ENCODE assay signal across 7 cellular contexts in the genomic region with DNA sequence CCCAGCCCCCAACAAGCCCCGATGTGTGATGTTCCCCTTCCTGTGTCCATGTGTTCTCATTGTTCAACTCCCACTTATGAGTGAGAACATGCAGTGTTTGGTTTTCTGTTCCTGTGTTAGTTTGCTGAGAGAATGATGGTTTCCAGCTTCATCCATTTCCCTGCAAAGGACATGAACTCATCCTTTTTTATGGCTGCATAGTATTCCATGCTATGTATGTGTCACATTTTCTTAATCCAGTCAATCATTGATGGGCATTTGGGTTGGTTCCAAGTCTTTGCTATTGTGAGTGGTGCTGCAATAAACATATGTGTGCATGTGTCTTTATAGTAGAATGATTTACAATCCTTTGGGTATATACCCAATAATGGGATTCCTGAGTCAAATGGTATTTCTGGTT. TPM values are rescaled to one million over a fixed set of nuclear protein-coding genes. Genes with fewer than 3 reads are reported as not detected.
DNase-seq lines count a peak whose midpoint lies in the region; ATAC-seq, FAIRE-seq and TF ChIP-seq lines count a peak whose summit lies in the region.
"Not testable (repeated sequence)": the region's sequence is repeated elsewhere in the genome, so short reads cannot be mapped to it uniquely, and the experiment has no call there.

No MANE protein-coding gene starts in this region.

- not testable (repeated sequence) for H3K27ac ChIP-seq in HEK293 (ENCODE audit: extremely low read depth, low read depth, low read length); K562 (ENCODE audit: extremely low read depth, low read depth, low read length); HepG2 (ENCODE audit: extremely low read length, insufficient read depth, low read length)

- H3K36me3 ChIP-seq in HEK293 (ENCODE audit: control insufficient read depth in 2 of 2, insufficient read depth in 1 of 2, low read length in 2 of 2) (peaks cover 0 to 31% of the 10 kb centered on the region in 2 experiments; a peak in 2 of 3 replicates), K562 (ENCODE audit: control insufficient read depth, insufficient read depth, low read length) (peaks cover 35% of the 10 kb centered on the region), HepG2 (replicated peaks in 1 of 2; ENCODE audit: control insufficient read depth in 1 of 2, insufficient read depth in 2 of 2, low read length in 2 of 2) (peaks cover 4 to 10% of the 10 kb centered on the region in 2 experiments; a peak in 2 of 5 replicates)

- H3K4me3 ChIP-seq in HEK293 (ENCODE audit: low read depth, low read length); K562; HepG2 (replicated peaks in 1 of 3; ENCODE audit: insufficient read depth in 1 of 3, low read depth in 2 of 3, low read length in 3 of 3): not testable (repeated sequence)

- not testable (repeated sequence) for H3K27me3 Mint-ChIP-seq in activated naive CD8-positive, alpha-beta T cell treated with anti-CD3 and anti-CD28 coated beads, Interleukin-2, amount 10 ng/mL, durations not matched to agents 7 days and 5 days; memory B cell; stimulated activated naive B cell treated with anti-CD40 and anti-IgM and Interleukin-4, amounts not matched to agents 10 μg/mL and 1 μg/mL and 100 μg/mL, for 72 hours

- H3K4me1 ChIP-seq in HEK293 (ENCODE audit: control insufficient read depth, insufficient read depth, low read length); K562 (replicated peaks in 1 of 2; ENCODE audit: control insufficient read depth in 2 of 2, insufficient read depth in 2 of 2, low read length in 2 of 2); HepG2 (ENCODE audit: insufficient read depth, low read length): not testable (repeated sequence)

- not testable (repeated sequence) for TF ChIP-seq CTCF in HEK293 (tag by site-specific recombination; IDR thresholded peaks at IDR 0.05); K562 (IDR thresholded peaks at IDR 0.05 in 2 of 3, conservative IDR thresholded peaks at IDR 0.05 in 1 of 3; ENCODE audit: insufficient read depth in 2 of 3, low read depth in 1 of 3, low read length in 3 of 3); HepG2 (CRISPR knock-in tag; IDR thresholded peaks at IDR 0.05)

- H3K27me3 ChIP-seq in K562 (ENCODE audit: control insufficient read depth in 2 of 2, insufficient read depth in 2 of 2, low read length in 2 of 2); HepG2 (ENCODE audit: control insufficient read depth in 1 of 2, insufficient read depth in 2 of 2, low read length in 2 of 2): not testable (repeated sequence)

- BruUV-seq in K562 (replicated peaks; lab: Mats Ljungman, UMichigan); HepG2 (replicated peaks; lab: Mats Ljungman, UMichigan): not testable (repeated sequence)

- CTCF ChIA-PET in HEK293 (lab: Yijun Ruan, JAX); K562 (lab: Yijun Ruan, JAX; ENCODE audit: low intra/inter-chr PET ratio); HepG2 (lab: Yijun Ruan, JAX; ENCODE audit: low intra/inter-chr PET ratio, low total read pairs): not testable (repeated sequence)

- ATAC-seq in activated naive CD8-positive, alpha-beta T cell treated with anti-CD3 and anti-CD28 coated beads, Interleukin-2, amount 10 ng/mL, durations not matched to agents 7 days and 5 days (ENCODE audit: low read depth); K562; HepG2; memory B cell (ENCODE audit: low read depth); stimulated activated effector memory CD8-positive, alpha-beta T cell treated with anti-CD3 and anti-CD28 coated beads, Interleukin-12 subunit alpha, Interleukin-12 subunit beta, amount 100 ng/mL, for 72 hours; stimulated activated naive B cell treated with anti-CD40 and anti-IgM and Interleukin-4, amounts not matched to agents 10 μg/mL and 1 μg/mL and 100 μg/mL, for 72 hours (replicated peaks): not testable (repeated sequence)

- WGBS in K562 (ENCODE audit: insufficient coverage, low coverage, missing lambda C conversion rate): 100% methylated on average over 1 of the region's 1 CpG
- 100% methylated on average over 1 of the region's 1 CpG for WGBS in HepG2 (ENCODE audit: low lambda C conversion rate)

- not testable (repeated sequence) for H3K9ac ChIP-seq in K562 (ENCODE audit: insufficient read depth in 1 of 2, low read depth in 2 of 2, low read length in 2 of 2); HepG2 (ENCODE audit: insufficient read depth, low read depth, low read length)

- peaks cover 36% of the 10 kb centered on the region for H3K36me3 Mint-ChIP-seq in activated naive CD8-positive, alpha-beta T cell treated with anti-CD3 and anti-CD28 coated beads, Interleukin-2, amount 10 ng/mL, durations not matched to agents 7 days and 5 days
- H3K36me3 Mint-ChIP-seq in memory B cell: peaks cover 23% of the 10 kb centered on the region
- H3K36me3 Mint-ChIP-seq in stimulated activated effector memory CD8-positive, alpha-beta T cell treated with anti-CD3 and anti-CD28 coated beads, Interleukin-12 subunit alpha, Interleukin-12 subunit beta, amount 100 ng/mL, for 72 hours: peaks cover 34% of the 10 kb centered on the region
- H3K36me3 Mint-ChIP-seq in stimulated activated naive B cell treated with anti-CD40 and anti-IgM and Interleukin-4, amounts not matched to agents 10 μg/mL and 1 μg/mL and 100 μg/mL, for 72 hours: peaks cover 19 to 29% of the 10 kb centered on the region in 2 donors

- H3K9me3 Mint-ChIP-seq in activated naive CD8-positive, alpha-beta T cell treated with anti-CD3 and anti-CD28 coated beads, Interleukin-2, amount 10 ng/mL, durations not matched to agents 7 days and 5 days; memory B cell; stimulated activated effector memory CD8-positive, alpha-beta T cell treated with anti-CD3 and anti-CD28 coated beads, Interleukin-12 subunit alpha, Interleukin-12 subunit beta, amount 100 ng/mL, for 72 hours; stimulated activated naive B cell treated with anti-CD40 and anti-IgM and Interleukin-4, amounts not matched to agents 10 μg/mL and 1 μg/mL and 100 μg/mL, for 72 hours: not testable (repeated sequence)

- H3K4me3 Mint-ChIP-seq in activated naive CD8-positive, alpha-beta T cell treated with anti-CD3 and anti-CD28 coated beads, Interleukin-2, amount 10 ng/mL, durations not matched to agents 7 days and 5 days; memory B cell; stimulated activated effector memory CD8-positive, alpha-beta T cell treated with anti-CD3 and anti-CD28 coated beads, Interleukin-12 subunit alpha, Interleukin-12 subunit beta, amount 100 ng/mL, for 72 hours; stimulated activated naive B cell treated with anti-CD40 and anti-IgM and Interleukin-4, amounts not matched to agents 10 μg/mL and 1 μg/mL and 100 μg/mL, for 72 hours: not testable (repeated sequence)

- POLR2A ChIA-PET in HEK293 (lab: Yijun Ruan, JAX); activated naive CD8-positive, alpha-beta T cell treated with anti-CD3 and anti-CD28 coated beads, Interleukin-2, amount 10 ng/mL, durations not matched to agents 7 days and 5 days (lab: Charles Lee); K562 (lab: Yijun Ruan, JAX); HepG2 (lab: Yijun Ruan, JAX): not testable (repeated sequence)

- not testable (repeated sequence) for H3K9me1 ChIP-seq in K562 (ENCODE audit: control insufficient read depth, insufficient read depth, low read length)

- not testable (repeated sequence) for TF ChIP-seq EP300 in K562 (IDR thresholded peaks at IDR 0.05; ENCODE audit: low read length); HepG2 (IDR thresholded peaks at IDR 0.05; ENCODE audit: low read depth in 2 of 2, low read length in 2 of 2); HepG2 (CRISPR knock-in tag; IDR thresholded peaks at IDR 0.05; ENCODE audit: borderline replicate concordance)

- not testable (repeated sequence) for H3K4me1 Mint-ChIP-seq in activated naive CD8-positive, alpha-beta T cell treated with anti-CD3 and anti-CD28 coated beads, Interleukin-2, amount 10 ng/mL, durations not matched to agents 7 days and 5 days; memory B cell; stimulated activated effector memory CD8-positive, alpha-beta T cell treated with anti-CD3 and anti-CD28 coated beads, Interleukin-12 subunit alpha, Interleukin-12 subunit beta, amount 100 ng/mL, for 72 hours; stimulated activated naive B cell treated with anti-CD40 and anti-IgM and Interleukin-4, amounts not matched to agents 10 μg/mL and 1 μg/mL and 100 μg/mL, for 72 hours

- H4K20me1 ChIP-seq in K562 (replicated peaks; ENCODE audit: control insufficient read depth, insufficient read depth, low read length); HepG2 (ENCODE audit: insufficient read depth, low read length): not testable (repeated sequence)

- H3K79me2 ChIP-seq in K562 (ENCODE audit: control insufficient read depth, insufficient read depth, low read length); HepG2 (ENCODE audit: insufficient read depth, low read length): not testable (repeated sequence)

- H2AFZ ChIP-seq in K562 (ENCODE audit: low read depth, low read length); HepG2 (ENCODE audit: low read length): not testable (repeated sequence)

- H3K27ac Mint-ChIP-seq in activated naive CD8-positive, alpha-beta T cell treated with anti-CD3 and anti-CD28 coated beads, Interleukin-2, amount 10 ng/mL, durations not matched to agents 7 days and 5 days: peak overlapping the region; percentile 25
- peak overlapping the region; percentile 23 for H3K27ac Mint-ChIP-seq in memory B cell
- H3K27ac Mint-ChIP-seq in stimulated activated effector memory CD8-positive, alpha-beta T cell treated with anti-CD3 and anti-CD28 coated beads, Interleukin-12 subunit alpha, Interleukin-12 subunit beta, amount 100 ng/mL, for 72 hours: peak overlapping the region; percentile 32
- peak overlapping the region; percentile 14 for H3K27ac Mint-ChIP-seq in stimulated activated naive B cell treated with anti-CD40 and anti-IgM and Interleukin-4, amounts not matched to agents 10 μg/mL and 1 μg/mL and 100 μg/mL, for 72 hours

- not testable (repeated sequence) for TF ChIP-seq RAD21 in K562 (CRISPR knock-in tag; conservative IDR thresholded peaks at IDR 0.05 in 1 of 2, IDR thresholded peaks at IDR 0.05 in 1 of 2); HepG2 (CRISPR knock-in tag; IDR thresholded peaks at IDR 0.05)

- intact Hi-C loops in K562 (cut with micrococcal nuclease); HepG2 (cut with micrococcal nuclease; ENCODE audit: unreplicated experiment): not testable (repeated sequence)

- not testable (repeated sequence) for FAIRE-seq in K562 (lab: Jason Lieb, UNC); HepG2 (lab: Jason Lieb, UNC)

- DNase-seq in activated naive CD8-positive, alpha-beta T cell treated with anti-CD3 and anti-CD28 coated beads, Interleukin-2, amount 10 ng/mL, durations not matched to agents 7 days and 5 days; K562 (ENCODE audit: extremely low read depth in 1 of 4, low spot score in 3 of 4); HepG2 (ENCODE audit: low spot score); memory B cell (ENCODE audit: low spot score in 2 of 2); stimulated activated effector memory CD8-positive, alpha-beta T cell treated with anti-CD3 and anti-CD28 coated beads, Interleukin-12 subunit alpha, Interleukin-12 subunit beta, amount 100 ng/mL, for 72 hours (ENCODE audit: low spot score in 2 of 2); stimulated activated naive B cell treated with anti-CD40 and anti-IgM and Interleukin-4, amounts not matched to agents 10 μg/mL and 1 μg/mL and 100 μg/mL, for 72 hours: not testable (repeated sequence)

- H3K9me3 ChIP-seq in HEK293 (ENCODE audit: control insufficient read depth, insufficient read depth, low read depth, low read length); K562 (replicated peaks; ENCODE audit: control insufficient read depth, insufficient read depth, low read depth, low read length); HepG2 (ENCODE audit: low read length): not testable (repeated sequence)

- H3K4me2 ChIP-seq in K562 (ENCODE audit: insufficient read depth, low read length); HepG2 (ENCODE audit: low read depth, low read length): not testable (repeated sequence)

- in situ Hi-C loops in K562 (cut with MboI); HepG2 (cut with HindIII; ENCODE audit: extremely low pct_ligation_motif_present, low pct_unique_long_range_greater_than_20kb): not testable (repeated sequence)

- not testable (repeated sequence) for TF ChIP-seq POLR2A in K562 (conservative IDR thresholded peaks at IDR 0.05); HepG2 (IDR thresholded peaks at IDR 0.05; ENCODE audit: insufficient read depth in 1 of 2, low read depth in 2 of 2, low read length in 2 of 2)

RNA-seq across cellular contexts. Expression of a gene that starts 52.2 kb away (rescaled TPM):
- 10 to 100 TPM; 63.4 to 73.6 TPM for total RNA-seq in activated naive CD8-positive, alpha-beta T cell treated with anti-CD3 and anti-CD28 coated beads, Interleukin-2, amount 10 ng/mL, durations not matched to agents 7 days and 5 days
- total RNA-seq in K562 (2011; cell fraction: chromatin; rRNA removed; ENCODE audit: low replicate concordance): 27.4 and 114 TPM in 2 replicates
- 19.5 and 31.2 TPM in 2 replicates for total RNA-seq in K562 (2011; cell fraction: nucleolus; rRNA removed)
- 38.1 and 40.1 TPM in 2 replicates for total RNA-seq in K562 (2011; cell fraction: nucleoplasm; rRNA removed)
- total RNA-seq in K562 (2014; rRNA removed) (30.4 and 34.2 TPM in 2 replicates), K562 (2014; rRNA removed; fragmentation: Illumina TruSeq; extraction: Trizol) (56.0 and 66.8 TPM in 2 replicates), K562 (2015; rRNA removed; fragmentation: Illumina TruSeq; extraction: Trizol) (57.7 and 64.3 TPM in 2 replicates), K562 (2021) (39.5 and 42.2 TPM in 2 replicates), HepG2 (2016; rRNA removed; fragmentation: Illumina TruSeq; extraction: Trizol) (35.9 and 46.6 TPM in 2 replicates)
- polyA plus RNA-seq in K562 (2011; rRNA removed) (17.7 and 23.3 TPM in 2 replicates), K562 (2014; fragmentation: Illumina TruSeq; extraction: Trizol) (23.0 and 28.0 TPM in 2 replicates), K562 (2014; fragmentation: Nextera tagmentation; extraction: Ambion mirVana) (1 to 10 TPM; 8.3 to 8.7 TPM), K562 (2014; rRNA removed) (17.1 and 20.4 TPM in 2 replicates), HepG2 (2011; rRNA removed) (6.1 and 7.6 TPM in 2 replicates)
- polyA plus RNA-seq in K562 (2011; cell fraction: cytosol; rRNA removed): 4.5 and 8.3 TPM in 2 replicates
- polyA plus RNA-seq in K562 (2011; cell fraction: nucleus; rRNA removed): 13.5 and 20.3 TPM in 2 replicates
- 17.6 and 18.7 TPM in 2 replicates for polyA plus RNA-seq in K562 (2012)
- 94.1 and 107 TPM in 2 replicates for polyA minus RNA-seq in K562 (2011; rRNA and poly(A)+ RNA removed)
- 29.8 and 44.2 TPM in 2 replicates for polyA minus RNA-seq in K562 (2011; cell fraction: cytosol; rRNA and poly(A)+ RNA removed)
- 34.6 and 77.2 TPM in 2 replicates for polyA minus RNA-seq in K562 (2011; cell fraction: nucleus; rRNA and poly(A)+ RNA removed)
- 13.1 and 13.7 TPM in 2 replicates for total RNA-seq in HepG2 (2016; cell fraction: cytosol; rRNA removed; fragmentation: Illumina TruSeq; extraction: Trizol; ENCODE audit: low read depth)
- total RNA-seq in HepG2 (2016; cell fraction: insoluble cytoplasmic fraction; rRNA removed; fragmentation: Illumina TruSeq; extraction: Trizol): 32.1 and 46.7 TPM in 2 replicates
- total RNA-seq in HepG2 (2016; cell fraction: membrane; rRNA removed; fragmentation: Illumina TruSeq; extraction: Trizol): 15.1 and 16.1 TPM in 2 replicates
- total RNA-seq in HepG2 (2016; cell fraction: nucleus; rRNA removed; fragmentation: Illumina TruSeq; extraction: Trizol): 45.6 and 46.3 TPM in 2 replicates
- polyA plus RNA-seq in HepG2 (2011; cell fraction: cytosol; rRNA removed): 3.3 and 5.5 TPM in 2 replicates
- polyA plus RNA-seq in HepG2 (2011; cell fraction: nucleus; rRNA removed): 5.1 and 6.1 TPM in 2 replicates
- polyA plus RNA-seq in HepG2 (2012): 10.6 and 13.8 TPM in 2 replicates
- polyA plus RNA-seq in HepG2 (2016; cell fraction: cytosol; fragmentation: Illumina TruSeq; extraction: Trizol; ENCODE audit: low read depth): 0.24 and 0.28 TPM in 2 replicates
- polyA plus RNA-seq in HepG2 (2016; cell fraction: insoluble cytoplasmic fraction; fragmentation: Illumina TruSeq; extraction: Trizol; ENCODE audit: low read depth): 13.0 and 15.4 TPM in 2 replicates
- polyA plus RNA-seq in HepG2 (2016; cell fraction: membrane; fragmentation: Illumina TruSeq; extraction: Trizol; ENCODE audit: low read depth): 1.1 TPM in 2 replicates
- 17.2 and 17.7 TPM in 2 replicates for polyA plus RNA-seq in HepG2 (2016; cell fraction: nucleus; fragmentation: Illumina TruSeq; extraction: Trizol; ENCODE audit: insufficient read depth, low read depth)
- 14.7 and 47.0 TPM in 2 replicates for polyA minus RNA-seq in HepG2 (2011; rRNA and poly(A)+ RNA removed; ENCODE audit: low replicate concordance)
- polyA minus RNA-seq in HepG2 (2011; cell fraction: cytosol; rRNA and poly(A)+ RNA removed): 26.8 and 27.3 TPM in 2 replicates
- polyA minus RNA-seq in HepG2 (2011; cell fraction: nucleus; rRNA and poly(A)+ RNA removed): 52.7 and 66.4 TPM in 2 replicates
